In the genomic region with DNA sequence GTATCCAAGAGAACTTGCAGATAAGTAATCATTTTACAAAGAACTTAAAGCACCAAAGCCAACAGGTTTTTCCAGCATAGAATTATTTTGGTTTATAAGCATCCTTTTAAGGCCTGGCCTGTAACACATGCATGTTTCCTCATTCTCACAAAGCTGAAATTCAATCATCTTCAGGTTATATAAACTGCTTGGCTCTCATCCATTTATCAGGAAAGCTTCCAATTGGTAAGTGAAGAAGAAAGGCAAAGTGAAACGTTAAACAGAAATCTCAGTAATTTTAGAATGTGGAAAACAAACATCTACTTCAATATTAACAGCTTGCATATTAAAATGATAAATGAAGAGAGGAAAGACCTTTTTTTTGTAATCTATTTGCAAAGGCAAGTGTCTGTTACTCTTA, we compare ENCODE assay signal across 1 cellular context.
TF ChIP-seq lines count a peak whose summit lies in the region.

No MANE protein-coding gene starts in this region.

TF ChIP-seq in HepG2, 621 proteins besides CTCF, POLR2A, EP300 and RAD21:
- no peak for TF ChIP-seq SNAPC4 (CRISPR knock-in tag; IDR thresholded peaks at IDR 0.05)
- TF ChIP-seq ZFP36 (IDR thresholded peaks at IDR 0.05; ENCODE audit: borderline replicate concordance, low read depth, low read length, partially characterized antibody), result no peak
